In genomic region chr15:62549345-62549970, GRCh38 we compare ENCODE assay signal across 8 cellular contexts.
DNase-seq lines count a peak whose midpoint lies in the region; ATAC-seq and TF ChIP-seq lines count a peak whose summit lies in the region.

No MANE protein-coding gene starts in this region.

- DNase-seq in Daoy (ENCODE audit: low read depth): peak; percentile 35
- DNase-seq in mucosa of gallbladder (ENCODE audit: low spot score): peak; percentile 18
- no peak for DNase-seq in middle frontal gyrus (ENCODE audit: extremely low spot score, low spot score)
- DNase-seq in germinal center (ENCODE audit: low spot score): no peak

- peak; percentile 62 for TF ChIP-seq RAD21 in Ishikawa (IDR thresholded peaks at IDR 0.05; ENCODE audit: low read depth)

- H3K27ac Mint-ChIP-seq in brain: peak overlapping the region in 1 of 5 experiments; percentile 0

- ATAC-seq in HG02885 (IDR thresholded peaks at IDR 0.05; ENCODE audit: poor library complexity, unreplicated experiment): no peak
- ATAC-seq in GM21619 (IDR thresholded peaks at IDR 0.05; ENCODE audit: unreplicated experiment): no peak

- TF ChIP-seq EP300 in Ishikawa (IDR thresholded peaks at IDR 0.05; ENCODE audit: borderline replicate concordance): no peak

- H3K4me1 Mint-ChIP-seq in brain: peaks cover 46% of the 10 kb centered on the region

- peak; percentile 22 to 57 for TF ChIP-seq CTCF in brain (conservative IDR thresholded peaks at IDR 0.05)

- peaks cover 4% of the 10 kb centered on the region for H3K27me3 Mint-ChIP-seq in brain

- no peaks in the 10 kb centered on the region for H3K36me3 Mint-ChIP-seq in brain

- H3K9me3 Mint-ChIP-seq in brain: peaks cover 0 to 7% (median 4%) of the 10 kb centered on the region in 5 experiments

- no peak overlapping the region for H3K4me3 Mint-ChIP-seq in brain

TF ChIP-seq in Ishikawa, 13 proteins besides CTCF, POLR2A, EP300 and RAD21:
- TF ChIP-seq USF1 (IDR thresholded peaks at IDR 0.05): no peak

Comparison
In these comparisons a context has a peak if more than half of its experiments do, and no peak if none do; other contexts are left out.
1. DNase-seq: peak in Daoy (single experiment) and mucosa of gallbladder (single experiment); none in middle frontal gyrus (single experiment) and germinal center (single experiment).